Comparison of ENCODE assay signal across 8 cellular contexts in the genomic region with DNA sequence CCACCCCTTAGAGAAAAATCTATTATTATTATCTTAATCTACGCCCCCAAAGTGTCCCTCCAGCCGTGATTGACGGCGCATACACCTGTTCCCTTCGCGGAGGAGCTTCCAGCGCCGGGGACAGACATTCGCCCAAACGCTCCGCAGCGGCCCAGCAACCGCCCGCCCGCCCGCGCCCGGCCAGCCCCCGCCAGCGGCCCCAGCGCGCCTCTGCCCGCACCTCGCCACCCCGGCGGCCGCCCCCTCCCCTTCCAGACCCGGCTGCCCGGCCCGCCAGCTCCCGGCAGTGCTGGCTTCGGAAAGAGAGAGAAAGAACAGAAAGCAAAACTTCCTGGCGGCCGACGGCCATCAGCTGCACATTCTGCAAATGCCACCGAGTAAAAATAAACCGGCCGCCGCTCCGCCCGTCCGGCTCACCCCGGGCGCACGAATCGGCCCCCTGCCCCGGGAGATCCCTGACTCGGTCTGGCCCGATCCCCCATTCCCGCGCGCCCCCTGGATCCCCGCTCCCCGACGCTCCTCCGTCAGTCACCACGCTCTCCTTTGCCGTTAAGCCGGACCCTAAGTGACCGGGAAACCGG. TPM values are rescaled to one million over a fixed set of nuclear protein-coding genes. Genes with fewer than 3 reads are reported as not detected.
DNase-seq lines count a peak whose midpoint lies in the region; ATAC-seq, FAIRE-seq and TF ChIP-seq lines count a peak whose summit lies in the region.

No MANE protein-coding gene starts in this region.

- H3K9ac ChIP-seq in keratinocyte (ENCODE audit: control insufficient read depth, extremely low read depth, insufficient read depth, low read length) (peak overlapping the region; percentile 60), stomach smooth muscle (ENCODE audit: low read length in 2 of 2) (peak overlapping the region; percentile 53 to 73)

- H3K4me3 ChIP-seq in keratinocyte (ENCODE audit: control insufficient read depth in 2 of 3, extremely low read depth in 1 of 3, insufficient read depth in 2 of 3, low read depth in 1 of 3, low read length in 3 of 3), result peak overlapping the region; percentile 70 to 82 (median 79)
- peak overlapping the region; percentile 77 to 78 for H3K4me3 ChIP-seq in stomach smooth muscle (ENCODE audit: low read length in 2 of 2)

- H3K9me3 ChIP-seq in keratinocyte (ENCODE audit: control insufficient read depth, low read depth, low read length) (no peaks in the 10 kb centered on the region), stomach smooth muscle (ENCODE audit: control insufficient read depth in 2 of 2, low read length in 2 of 2) (no peaks in the 10 kb centered on the region)

- dilution Hi-C loops in keratinocyte (cut with MboI; ENCODE audit: extremely low pct_ligation_motif_present, low sequenced_read_pairs), result no loop called here

- H3K9me3 Mint-ChIP-seq in activated CD8-positive, alpha-beta memory T cell treated with anti-CD3 and anti-CD28 coated beads, Interleukin-2, amount 10 ng/mL, durations not matched to agents 7 days and 5 days (ENCODE audit: low read depth), result no peaks in the 10 kb centered on the region
- no peaks in the 10 kb centered on the region for H3K9me3 Mint-ChIP-seq in activated T-helper 17 cell treated with anti-CD3 and anti-CD28 coated beads, Interleukin-2, amount 50 U/mL, for 72 hours

- no peaks in the 10 kb centered on the region for H4K20me1 ChIP-seq in keratinocyte (ENCODE audit: control insufficient read depth, extremely low read depth, insufficient read depth, low read length)

- H3K9me1 ChIP-seq in keratinocyte (ENCODE audit: control insufficient read depth, extremely low read depth, insufficient read depth, low read length), result no peaks in the 10 kb centered on the region

- no peak for TF ChIP-seq CTCF in keratinocyte (optimal IDR thresholded peaks at IDR 0.05 in 1 of 3, IDR thresholded peaks at IDR 0.05 in 1 of 3, conservative IDR thresholded peaks at IDR 0.05 in 1 of 3; ENCODE audit: extremely low read depth in 1 of 3, insufficient read depth in 2 of 3, low read length in 3 of 3)

- peaks cover 66% of the 10 kb centered on the region for H3K27me3 Mint-ChIP-seq in activated CD8-positive, alpha-beta memory T cell treated with anti-CD3 and anti-CD28 coated beads, Interleukin-2, amount 10 ng/mL, durations not matched to agents 7 days and 5 days
- peaks cover 43% of the 10 kb centered on the region for H3K27me3 Mint-ChIP-seq in activated T-helper 17 cell treated with anti-CD3 and anti-CD28 coated beads, Interleukin-2, amount 50 U/mL, for 72 hours

- DNase-seq in activated CD8-positive, alpha-beta memory T cell treated with anti-CD3 and anti-CD28 coated beads, Interleukin-2, amount 10 ng/mL, durations not matched to agents 7 days and 5 days, result no peak
- DNase-seq in activated CD8-positive, alpha-beta memory T cell treated with anti-CD3 and anti-CD28 coated beads, Interleukin-2, amount 50 U/mL, for 4 hours, result no peak
- DNase-seq in keratinocyte (ENCODE audit: low read depth, low spot score), result no peak
- no peak for DNase-seq in occipital lobe (lab: John Stamatoyannopoulos, UW)
- no peak for DNase-seq in retina

- H3K36me3 ChIP-seq in keratinocyte (ENCODE audit: control insufficient read depth in 2 of 2, extremely low read depth in 1 of 2, insufficient read depth in 2 of 2, low read length in 2 of 2), result no peaks in the 10 kb centered on the region
- no peaks in the 10 kb centered on the region for H3K36me3 ChIP-seq in stomach smooth muscle (ENCODE audit: control insufficient read depth in 2 of 2, insufficient read depth in 2 of 2, low read length in 2 of 2)

- peak overlapping the region; percentile 96 for H3K4me2 ChIP-seq in keratinocyte (ENCODE audit: control insufficient read depth, extremely low read depth, insufficient read depth, low read depth, low read length)

- FAIRE-seq in keratinocyte (lab: Jason Lieb, UNC), result no peak

- H3K79me2 ChIP-seq in keratinocyte (ENCODE audit: control insufficient read depth, insufficient read depth, low read length), result peaks cover 3% of the 10 kb centered on the region

- no peaks in the 10 kb centered on the region for H3K36me3 Mint-ChIP-seq in activated CD8-positive, alpha-beta memory T cell treated with anti-CD3 and anti-CD28 coated beads, Interleukin-2, amount 10 ng/mL, durations not matched to agents 7 days and 5 days
- no peaks in the 10 kb centered on the region for H3K36me3 Mint-ChIP-seq in activated T-helper 17 cell treated with anti-CD3 and anti-CD28 coated beads, Interleukin-2, amount 50 U/mL, for 72 hours (ENCODE audit: low read depth)

- peak; percentile 26 for ATAC-seq in activated CD8-positive, alpha-beta memory T cell treated with anti-CD3 and anti-CD28 coated beads, Interleukin-2, amount 10 ng/mL, durations not matched to agents 7 days and 5 days
- no peak for ATAC-seq in activated T-helper 17 cell treated with anti-CD3 and anti-CD28 coated beads, Interleukin-2, amount 50 U/mL, for 72 hours (replicated peaks)
- ATAC-seq in GM21423 (IDR thresholded peaks at IDR 0.05; ENCODE audit: unreplicated experiment), result no peak

- peak overlapping the region; percentile 71 for H3K4me3 Mint-ChIP-seq in activated CD8-positive, alpha-beta memory T cell treated with anti-CD3 and anti-CD28 coated beads, Interleukin-2, amount 10 ng/mL, durations not matched to agents 7 days and 5 days
- H3K4me3 Mint-ChIP-seq in activated T-helper 17 cell treated with anti-CD3 and anti-CD28 coated beads, Interleukin-2, amount 50 U/mL, for 72 hours, result peak overlapping the region; percentile 45

- peaks cover 12% of the 10 kb centered on the region for H3K4me1 Mint-ChIP-seq in activated CD8-positive, alpha-beta memory T cell treated with anti-CD3 and anti-CD28 coated beads, Interleukin-2, amount 10 ng/mL, durations not matched to agents 7 days and 5 days
- H3K4me1 Mint-ChIP-seq in activated T-helper 17 cell treated with anti-CD3 and anti-CD28 coated beads, Interleukin-2, amount 50 U/mL, for 72 hours, result no peaks in the 10 kb centered on the region

- no peak overlapping the region for H2AFZ ChIP-seq in keratinocyte (ENCODE audit: control insufficient read depth, low read length)

- H3K27me3 ChIP-seq in keratinocyte (ENCODE audit: control insufficient read depth, extremely low read depth, insufficient read depth, low read length) (peaks cover under 1% of the 10 kb centered on the region), stomach smooth muscle (ENCODE audit: control insufficient read depth in 1 of 2, insufficient read depth in 2 of 2, low read length in 2 of 2) (peaks cover 0 to 2% of the 10 kb centered on the region in 2 donors)

- CTCF ChIA-PET in activated CD8-positive, alpha-beta memory T cell treated with anti-CD3 and anti-CD28 coated beads, Interleukin-2, amount 10 ng/mL, durations not matched to agents 7 days and 5 days (lab: Charles Lee), result interaction anchor here (1.2 to 1.6 kb wide), 2 partner anchors 102 to 288 kb away, joined by 3 to 7 read pairs; no protein-coding TSS in a partner anchor

- H3K27ac ChIP-seq in keratinocyte (ENCODE audit: control insufficient read depth, insufficient read depth, low read length) (no peak overlapping the region), stomach smooth muscle (ENCODE audit: low read length) (peak overlapping the region; percentile 79)

- H3K27ac Mint-ChIP-seq in activated CD8-positive, alpha-beta memory T cell treated with anti-CD3 and anti-CD28 coated beads, Interleukin-2, amount 10 ng/mL, durations not matched to agents 7 days and 5 days, result no peak overlapping the region
- H3K27ac Mint-ChIP-seq in activated T-helper 17 cell treated with anti-CD3 and anti-CD28 coated beads, Interleukin-2, amount 50 U/mL, for 72 hours, result no peak overlapping the region

- H3K4me1 ChIP-seq in keratinocyte (ENCODE audit: control insufficient read depth, extremely low read depth, insufficient read depth, low read length) (peaks cover 17% of the 10 kb centered on the region), stomach smooth muscle (ENCODE audit: control insufficient read depth, insufficient read depth, low read length) (peaks cover 27% of the 10 kb centered on the region)

RNA-seq across cellular contexts. Expression of gene CASZ1, which starts 1.6 kb away (rescaled TPM):
- 10 to 100 TPM in 1 of 2 experiments, 1 to 10 TPM in 1; 8.8 to 16.3 TPM for total RNA-seq in activated CD8-positive, alpha-beta memory T cell treated with anti-CD3 and anti-CD28 coated beads, Interleukin-2, amount 10 ng/mL, durations not matched to agents 7 days and 5 days
- 1 to 10 TPM; 2.6 to 4.3 TPM for total RNA-seq in activated T-helper 17 cell treated with anti-CD3 and anti-CD28 coated beads, Interleukin-2, amount 50 U/mL, for 72 hours
- polyA plus RNA-seq in keratinocyte, result 2.8 to 5.0 TPM (median 4.4 TPM) in 3 replicates
- 66.1 TPM for polyA plus RNA-seq in keratinocyte (2011; ENCODE audit: low read depth)
- 2.4 and 4.8 TPM in 2 replicates for polyA plus RNA-seq in keratinocyte (2011; cell fraction: cytosol; rRNA removed)
- 18.6 and 23.7 TPM in 2 replicates for polyA plus RNA-seq in keratinocyte (2011; cell fraction: nucleus; rRNA removed)
- polyA plus RNA-seq in keratinocyte (2012; ENCODE audit: low replicate concordance), result 5.9 and 27.8 TPM in 2 replicates
- polyA minus RNA-seq in keratinocyte, result 5.2 to 17.9 TPM (median 7.7 TPM) in 3 replicates
- polyA minus RNA-seq in keratinocyte (2011; cell fraction: cytosol; rRNA and poly(A)+ RNA removed), result 9.6 TPM
- polyA minus RNA-seq in keratinocyte (2011; cell fraction: nucleus; rRNA and poly(A)+ RNA removed), result 17.5 and 18.8 TPM in 2 replicates
- total RNA-seq in occipital lobe, result 0.62 TPM
